ENCODE assay signal across 3 cellular contexts in the genomic region with DNA sequence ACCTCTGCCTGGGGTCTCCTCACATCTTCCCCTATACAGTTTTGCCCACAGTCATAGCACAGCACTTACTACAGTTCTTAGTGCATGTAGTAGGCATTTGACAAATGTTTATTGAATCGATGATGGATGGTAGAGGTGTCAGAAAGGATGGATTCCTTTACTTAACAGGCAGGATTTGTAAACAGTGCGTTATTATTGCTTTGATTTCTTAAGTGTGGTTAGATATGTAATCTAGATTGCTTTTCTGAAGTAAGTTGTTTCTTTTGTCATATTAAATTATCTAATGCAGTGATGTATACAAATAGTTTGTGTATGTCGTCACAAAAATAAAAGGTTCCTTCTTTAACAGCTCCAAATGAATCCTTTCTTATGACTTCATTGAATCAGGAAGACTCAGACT.
TF ChIP-seq lines count a peak whose summit lies in the region.

No MANE protein-coding gene starts in this region.

TF ChIP-seq in GM12891, 5 proteins besides CTCF, POLR2A, EP300 and RAD21:
- no peak for TF ChIP-seq TAF1 (IDR thresholded peaks at IDR 0.05; ENCODE audit: low read depth, low read length)
- TF ChIP-seq POU2F2 (IDR thresholded peaks at IDR 0.05; ENCODE audit: low read depth, low read length): no peak
- TF ChIP-seq PAX5 (IDR thresholded peaks at IDR 0.05; ENCODE audit: insufficient read depth, low read length, severe bottlenecking): no peak
- TF ChIP-seq SPI1 (IDR thresholded peaks at IDR 0.05; ENCODE audit: low read depth, low read length): no peak
- TF ChIP-seq POLR2AphosphoS5 (IDR thresholded peaks at IDR 0.05; ENCODE audit: low read depth, low read length): no peak

TF ChIP-seq in IMR-90, 13 proteins besides CTCF, POLR2A, EP300 and RAD21:
- no peak for TF ChIP-seq BHLHE40 (IDR thresholded peaks at IDR 0.05; ENCODE audit: low read depth, low read length)
- no peak for TF ChIP-seq MAZ (IDR thresholded peaks at IDR 0.05; ENCODE audit: borderline replicate concordance, low read depth, low read length)
- TF ChIP-seq, protein P1, sequence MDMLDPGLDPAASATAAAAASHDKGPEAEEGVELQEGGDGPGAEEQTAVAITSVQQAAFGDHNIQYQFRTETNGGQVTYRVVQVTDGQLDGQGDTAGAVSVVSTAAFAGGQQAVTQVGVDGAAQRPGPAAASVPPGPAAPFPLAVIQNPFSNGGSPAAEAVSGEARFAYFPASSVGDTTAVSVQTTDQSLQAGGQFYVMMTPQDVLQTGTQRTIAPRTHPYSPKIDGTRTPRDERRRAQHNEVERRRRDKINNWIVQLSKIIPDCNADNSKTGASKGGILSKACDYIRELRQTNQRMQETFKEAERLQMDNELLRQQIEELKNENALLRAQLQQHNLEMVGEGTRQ (IDR thresholded peaks at IDR 0.05; ENCODE audit: low read depth, low read length): no peak
TF ChIP-seq in IMR-90: peak in this region for 0.

TF ChIP-seq in K562, 482 proteins besides CTCF, POLR2A, EP300 and RAD21:
- TF ChIP-seq FOXK2 (conservative IDR thresholded peaks at IDR 0.05 in 1 of 2, IDR thresholded peaks at IDR 0.05 in 1 of 2; ENCODE audit: low read depth in 2 of 2) (no peak), ZZZ3 (IDR thresholded peaks at IDR 0.05) (no peak), ZNF695 (CRISPR knock-in tag; IDR thresholded peaks at IDR 0.05) (no peak), FUS (optimal IDR thresholded peaks at IDR 0.05; ENCODE audit: low read depth, low read length) (no peak), KDM1A (IDR thresholded peaks at IDR 0.05) (peak; percentile 57 to 64; a peak in 3 of 4 replicates), MCM7 (IDR thresholded peaks at IDR 0.05) (no peak)
